In the genomic region with DNA sequence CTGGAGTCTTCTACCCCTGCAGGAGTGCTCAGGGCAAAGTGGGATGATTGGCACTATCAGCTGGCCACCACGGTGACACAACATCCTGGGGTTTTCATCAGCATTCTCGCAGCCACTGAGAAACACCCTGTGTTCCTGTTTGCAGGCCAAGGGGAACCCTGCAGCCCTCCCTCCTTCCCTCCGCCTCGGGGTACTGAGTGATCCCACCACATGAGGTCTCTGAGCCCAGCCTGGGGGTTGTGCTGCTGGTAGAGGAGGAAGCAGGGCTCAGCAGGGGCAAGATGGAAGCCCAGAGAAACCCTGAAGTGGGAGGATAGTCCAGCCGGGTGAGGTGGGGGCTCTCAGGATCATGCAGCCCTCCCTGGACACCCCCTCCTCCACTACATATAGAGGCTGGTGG, we compare ENCODE assay signal across 1 cellular context.
TF ChIP-seq lines count a peak whose summit lies in the region.

A gene with protein sequence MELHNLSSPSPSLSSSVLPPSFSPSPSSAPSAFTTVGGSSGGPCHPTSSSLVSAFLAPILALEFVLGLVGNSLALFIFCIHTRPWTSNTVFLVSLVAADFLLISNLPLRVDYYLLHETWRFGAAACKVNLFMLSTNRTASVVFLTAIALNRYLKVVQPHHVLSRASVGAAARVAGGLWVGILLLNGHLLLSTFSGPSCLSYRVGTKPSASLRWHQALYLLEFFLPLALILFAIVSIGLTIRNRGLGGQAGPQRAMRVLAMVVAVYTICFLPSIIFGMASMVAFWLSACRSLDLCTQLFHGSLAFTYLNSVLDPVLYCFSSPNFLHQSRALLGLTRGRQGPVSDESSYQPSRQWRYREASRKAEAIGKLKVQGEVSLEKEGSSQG (minus strand): TSS at position 40 of the 400 bp plus-strand sequence. CDS start 73 bp downstream, outside the sequence.

TF ChIP-seq in GM23338, 12 proteins besides CTCF, POLR2A, EP300 and RAD21:
- TF ChIP-seq, protein P1, sequence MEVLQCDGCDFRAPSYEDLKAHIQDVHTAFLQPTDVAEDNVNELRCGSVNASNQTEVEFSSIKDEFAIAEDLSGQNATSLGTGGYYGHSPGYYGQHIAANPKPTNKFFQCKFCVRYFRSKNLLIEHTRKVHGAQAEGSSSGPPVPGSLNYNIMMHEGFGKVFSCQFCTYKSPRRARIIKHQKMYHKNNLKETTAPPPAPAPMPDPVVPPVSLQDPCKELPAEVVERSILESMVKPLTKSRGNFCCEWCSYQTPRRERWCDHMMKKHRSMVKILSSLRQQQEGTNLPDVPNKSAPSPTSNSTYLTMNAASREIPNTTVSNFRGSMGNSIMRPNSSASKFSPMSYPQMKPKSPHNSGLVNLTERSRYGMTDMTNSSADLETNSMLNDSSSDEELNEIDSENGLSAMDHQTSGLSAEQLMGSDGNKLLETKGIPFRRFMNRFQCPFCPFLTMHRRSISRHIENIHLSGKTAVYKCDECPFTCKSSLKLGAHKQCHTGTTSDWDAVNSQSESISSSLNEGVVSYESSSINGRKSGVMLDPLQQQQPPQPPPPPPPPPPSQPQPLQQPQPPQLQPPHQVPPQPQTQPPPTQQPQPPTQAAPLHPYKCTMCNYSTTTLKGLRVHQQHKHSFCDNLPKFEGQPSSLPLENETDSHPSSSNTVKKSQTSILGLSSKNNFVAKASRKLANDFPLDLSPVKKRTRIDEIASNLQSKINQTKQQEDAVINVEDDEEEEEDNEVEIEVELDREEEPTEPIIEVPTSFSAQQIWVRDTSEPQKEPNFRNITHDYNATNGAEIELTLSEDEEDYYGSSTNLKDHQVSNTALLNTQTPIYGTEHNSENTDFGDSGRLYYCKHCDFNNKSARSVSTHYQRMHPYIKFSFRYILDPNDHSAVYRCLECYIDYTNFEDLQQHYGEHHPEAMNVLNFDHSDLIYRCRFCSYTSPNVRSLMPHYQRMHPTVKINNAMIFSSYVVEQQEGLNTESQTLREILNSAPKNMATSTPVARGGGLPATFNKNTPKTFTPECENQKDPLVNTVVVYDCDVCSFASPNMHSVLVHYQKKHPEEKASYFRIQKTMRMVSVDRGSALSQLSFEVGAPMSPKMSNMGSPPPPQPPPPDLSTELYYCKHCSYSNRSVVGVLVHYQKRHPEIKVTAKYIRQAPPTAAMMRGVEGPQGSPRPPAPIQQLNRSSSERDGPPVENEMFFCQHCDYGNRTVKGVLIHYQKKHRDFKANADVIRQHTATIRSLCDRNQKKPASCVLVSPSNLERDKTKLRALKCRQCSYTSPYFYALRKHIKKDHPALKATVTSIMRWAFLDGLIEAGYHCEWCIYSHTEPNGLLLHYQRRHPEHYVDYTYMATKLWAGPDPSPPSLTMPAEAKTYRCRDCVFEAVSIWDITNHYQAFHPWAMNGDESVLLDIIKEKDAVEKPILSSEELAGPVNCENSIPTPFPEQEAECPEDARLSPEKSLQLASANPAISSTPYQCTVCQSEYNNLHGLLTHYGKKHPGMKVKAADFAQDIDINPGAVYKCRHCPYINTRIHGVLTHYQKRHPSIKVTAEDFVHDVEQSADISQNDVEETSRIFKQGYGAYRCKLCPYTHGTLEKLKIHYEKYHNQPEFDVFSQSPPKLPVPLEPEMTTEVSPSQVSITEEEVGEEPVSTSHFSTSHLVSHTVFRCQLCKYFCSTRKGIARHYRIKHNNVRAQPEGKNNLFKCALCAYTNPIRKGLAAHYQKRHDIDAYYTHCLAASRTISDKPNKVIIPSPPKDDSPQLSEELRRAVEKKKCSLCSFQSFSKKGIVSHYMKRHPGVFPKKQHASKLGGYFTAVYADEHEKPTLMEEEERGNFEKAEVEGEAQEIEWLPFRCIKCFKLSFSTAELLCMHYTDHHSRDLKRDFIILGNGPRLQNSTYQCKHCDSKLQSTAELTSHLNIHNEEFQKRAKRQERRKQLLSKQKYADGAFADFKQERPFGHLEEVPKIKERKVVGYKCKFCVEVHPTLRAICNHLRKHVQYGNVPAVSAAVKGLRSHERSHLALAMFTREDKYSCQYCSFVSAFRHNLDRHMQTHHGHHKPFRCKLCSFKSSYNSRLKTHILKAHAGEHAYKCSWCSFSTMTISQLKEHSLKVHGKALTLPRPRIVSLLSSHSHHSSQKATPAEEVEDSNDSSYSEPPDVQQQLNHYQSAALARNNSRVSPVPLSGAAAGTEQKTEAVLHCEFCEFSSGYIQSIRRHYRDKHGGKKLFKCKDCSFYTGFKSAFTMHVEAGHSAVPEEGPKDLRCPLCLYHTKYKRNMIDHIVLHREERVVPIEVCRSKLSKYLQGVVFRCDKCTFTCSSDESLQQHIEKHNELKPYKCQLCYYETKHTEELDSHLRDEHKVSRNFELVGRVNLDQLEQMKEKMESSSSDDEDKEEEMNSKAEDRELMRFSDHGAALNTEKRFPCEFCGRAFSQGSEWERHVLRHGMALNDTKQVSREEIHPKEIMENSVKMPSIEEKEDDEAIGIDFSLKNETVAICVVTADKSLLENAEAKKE (CRISPR knock-in tag; IDR thresholded peaks at IDR 0.05): no peak
- TF ChIP-seq ZNF114 (CRISPR knock-in tag; IDR thresholded peaks at IDR 0.05) (no peak), CREB1 (CRISPR knock-in tag; IDR thresholded peaks at IDR 0.05; ENCODE audit: low read depth) (no peak), EZH2phosphoT487 (IDR thresholded peaks at IDR 0.05; ENCODE audit: unreplicated experiment) (no peak), ZNF331 (CRISPR knock-in tag; IDR thresholded peaks at IDR 0.05; ENCODE audit: low read depth) (no peak), POLR2AphosphoS5 (IDR thresholded peaks at IDR 0.05; ENCODE audit: low read depth) (no peak), NANOG (IDR thresholded peaks at IDR 0.05; ENCODE audit: borderline replicate concordance) (no peak), JUNB (IDR thresholded peaks at IDR 0.05; ENCODE audit: unreplicated experiment) (no peak), STAT1 (IDR thresholded peaks at IDR 0.05; ENCODE audit: unreplicated experiment) (no peak)
